In the genomic region with DNA sequence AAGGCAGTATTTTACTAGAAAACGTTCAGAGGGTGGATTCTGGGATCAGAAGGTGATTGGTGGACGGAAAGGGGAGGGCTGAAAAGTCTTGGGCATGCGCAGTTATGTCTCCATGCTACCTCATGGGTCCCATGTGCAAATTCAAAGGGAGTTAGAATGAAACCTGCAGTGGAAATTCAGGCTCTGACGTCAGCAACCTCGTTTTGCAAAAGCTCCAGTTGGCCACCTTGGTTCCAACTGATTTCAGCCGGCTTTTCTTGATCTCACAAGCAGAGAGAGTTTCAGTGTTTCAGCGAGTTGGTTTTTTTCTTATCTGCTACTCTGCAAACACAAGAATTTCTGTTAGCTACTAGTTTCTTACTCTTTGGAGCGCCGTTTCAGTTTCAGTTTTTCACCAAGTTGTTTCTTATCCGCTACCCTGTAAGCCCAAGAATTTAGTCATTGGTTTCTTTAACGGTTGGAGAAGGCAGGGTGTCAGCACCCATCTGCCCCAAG, we compare ENCODE assay signal across 1 cellular context.
TF ChIP-seq lines count a peak whose summit lies in the region.

No MANE protein-coding gene starts in this region.

TF ChIP-seq in HepG2, 621 proteins besides CTCF, POLR2A, EP300 and RAD21:
- TF ChIP-seq, protein P1, sequence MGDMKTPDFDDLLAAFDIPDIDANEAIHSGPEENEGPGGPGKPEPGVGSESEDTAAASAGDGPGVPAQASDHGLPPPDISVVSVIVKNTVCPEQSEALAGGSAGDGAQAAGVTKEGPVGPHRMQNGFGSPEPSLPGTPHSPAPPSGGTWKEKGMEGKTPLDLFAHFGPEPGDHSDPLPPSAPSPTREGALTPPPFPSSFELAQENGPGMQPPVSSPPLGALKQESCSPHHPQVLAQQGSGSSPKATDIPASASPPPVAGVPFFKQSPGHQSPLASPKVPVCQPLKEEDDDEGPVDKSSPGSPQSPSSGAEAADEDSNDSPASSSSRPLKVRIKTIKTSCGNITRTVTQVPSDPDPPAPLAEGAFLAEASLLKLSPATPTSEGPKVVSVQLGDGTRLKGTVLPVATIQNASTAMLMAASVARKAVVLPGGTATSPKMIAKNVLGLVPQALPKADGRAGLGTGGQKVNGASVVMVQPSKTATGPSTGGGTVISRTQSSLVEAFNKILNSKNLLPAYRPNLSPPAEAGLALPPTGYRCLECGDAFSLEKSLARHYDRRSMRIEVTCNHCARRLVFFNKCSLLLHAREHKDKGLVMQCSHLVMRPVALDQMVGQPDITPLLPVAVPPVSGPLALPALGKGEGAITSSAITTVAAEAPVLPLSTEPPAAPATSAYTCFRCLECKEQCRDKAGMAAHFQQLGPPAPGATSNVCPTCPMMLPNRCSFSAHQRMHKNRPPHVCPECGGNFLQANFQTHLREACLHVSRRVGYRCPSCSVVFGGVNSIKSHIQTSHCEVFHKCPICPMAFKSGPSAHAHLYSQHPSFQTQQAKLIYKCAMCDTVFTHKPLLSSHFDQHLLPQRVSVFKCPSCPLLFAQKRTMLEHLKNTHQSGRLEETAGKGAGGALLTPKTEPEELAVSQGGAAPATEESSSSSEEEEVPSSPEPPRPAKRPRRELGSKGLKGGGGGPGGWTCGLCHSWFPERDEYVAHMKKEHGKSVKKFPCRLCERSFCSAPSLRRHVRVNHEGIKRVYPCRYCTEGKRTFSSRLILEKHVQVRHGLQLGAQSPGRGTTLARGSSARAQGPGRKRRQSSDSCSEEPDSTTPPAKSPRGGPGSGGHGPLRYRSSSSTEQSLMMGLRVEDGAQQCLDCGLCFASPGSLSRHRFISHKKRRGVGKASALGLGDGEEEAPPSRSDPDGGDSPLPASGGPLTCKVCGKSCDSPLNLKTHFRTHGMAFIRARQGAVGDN (CRISPR knock-in tag; IDR thresholded peaks at IDR 0.05), result no peak
- no peak for TF ChIP-seq ZNF83 (CRISPR knock-in tag; IDR thresholded peaks at IDR 0.05; ENCODE audit: borderline replicate concordance)
- peak; percentile 86 for TF ChIP-seq CREB1 (IDR thresholded peaks at IDR 0.05)
- TF ChIP-seq CREB1 (CRISPR knock-in tag; IDR thresholded peaks at IDR 0.05), result no peak
- TF ChIP-seq ISL2 (CRISPR knock-in tag; IDR thresholded peaks at IDR 0.05), result no peak
- TF ChIP-seq, protein P2, sequence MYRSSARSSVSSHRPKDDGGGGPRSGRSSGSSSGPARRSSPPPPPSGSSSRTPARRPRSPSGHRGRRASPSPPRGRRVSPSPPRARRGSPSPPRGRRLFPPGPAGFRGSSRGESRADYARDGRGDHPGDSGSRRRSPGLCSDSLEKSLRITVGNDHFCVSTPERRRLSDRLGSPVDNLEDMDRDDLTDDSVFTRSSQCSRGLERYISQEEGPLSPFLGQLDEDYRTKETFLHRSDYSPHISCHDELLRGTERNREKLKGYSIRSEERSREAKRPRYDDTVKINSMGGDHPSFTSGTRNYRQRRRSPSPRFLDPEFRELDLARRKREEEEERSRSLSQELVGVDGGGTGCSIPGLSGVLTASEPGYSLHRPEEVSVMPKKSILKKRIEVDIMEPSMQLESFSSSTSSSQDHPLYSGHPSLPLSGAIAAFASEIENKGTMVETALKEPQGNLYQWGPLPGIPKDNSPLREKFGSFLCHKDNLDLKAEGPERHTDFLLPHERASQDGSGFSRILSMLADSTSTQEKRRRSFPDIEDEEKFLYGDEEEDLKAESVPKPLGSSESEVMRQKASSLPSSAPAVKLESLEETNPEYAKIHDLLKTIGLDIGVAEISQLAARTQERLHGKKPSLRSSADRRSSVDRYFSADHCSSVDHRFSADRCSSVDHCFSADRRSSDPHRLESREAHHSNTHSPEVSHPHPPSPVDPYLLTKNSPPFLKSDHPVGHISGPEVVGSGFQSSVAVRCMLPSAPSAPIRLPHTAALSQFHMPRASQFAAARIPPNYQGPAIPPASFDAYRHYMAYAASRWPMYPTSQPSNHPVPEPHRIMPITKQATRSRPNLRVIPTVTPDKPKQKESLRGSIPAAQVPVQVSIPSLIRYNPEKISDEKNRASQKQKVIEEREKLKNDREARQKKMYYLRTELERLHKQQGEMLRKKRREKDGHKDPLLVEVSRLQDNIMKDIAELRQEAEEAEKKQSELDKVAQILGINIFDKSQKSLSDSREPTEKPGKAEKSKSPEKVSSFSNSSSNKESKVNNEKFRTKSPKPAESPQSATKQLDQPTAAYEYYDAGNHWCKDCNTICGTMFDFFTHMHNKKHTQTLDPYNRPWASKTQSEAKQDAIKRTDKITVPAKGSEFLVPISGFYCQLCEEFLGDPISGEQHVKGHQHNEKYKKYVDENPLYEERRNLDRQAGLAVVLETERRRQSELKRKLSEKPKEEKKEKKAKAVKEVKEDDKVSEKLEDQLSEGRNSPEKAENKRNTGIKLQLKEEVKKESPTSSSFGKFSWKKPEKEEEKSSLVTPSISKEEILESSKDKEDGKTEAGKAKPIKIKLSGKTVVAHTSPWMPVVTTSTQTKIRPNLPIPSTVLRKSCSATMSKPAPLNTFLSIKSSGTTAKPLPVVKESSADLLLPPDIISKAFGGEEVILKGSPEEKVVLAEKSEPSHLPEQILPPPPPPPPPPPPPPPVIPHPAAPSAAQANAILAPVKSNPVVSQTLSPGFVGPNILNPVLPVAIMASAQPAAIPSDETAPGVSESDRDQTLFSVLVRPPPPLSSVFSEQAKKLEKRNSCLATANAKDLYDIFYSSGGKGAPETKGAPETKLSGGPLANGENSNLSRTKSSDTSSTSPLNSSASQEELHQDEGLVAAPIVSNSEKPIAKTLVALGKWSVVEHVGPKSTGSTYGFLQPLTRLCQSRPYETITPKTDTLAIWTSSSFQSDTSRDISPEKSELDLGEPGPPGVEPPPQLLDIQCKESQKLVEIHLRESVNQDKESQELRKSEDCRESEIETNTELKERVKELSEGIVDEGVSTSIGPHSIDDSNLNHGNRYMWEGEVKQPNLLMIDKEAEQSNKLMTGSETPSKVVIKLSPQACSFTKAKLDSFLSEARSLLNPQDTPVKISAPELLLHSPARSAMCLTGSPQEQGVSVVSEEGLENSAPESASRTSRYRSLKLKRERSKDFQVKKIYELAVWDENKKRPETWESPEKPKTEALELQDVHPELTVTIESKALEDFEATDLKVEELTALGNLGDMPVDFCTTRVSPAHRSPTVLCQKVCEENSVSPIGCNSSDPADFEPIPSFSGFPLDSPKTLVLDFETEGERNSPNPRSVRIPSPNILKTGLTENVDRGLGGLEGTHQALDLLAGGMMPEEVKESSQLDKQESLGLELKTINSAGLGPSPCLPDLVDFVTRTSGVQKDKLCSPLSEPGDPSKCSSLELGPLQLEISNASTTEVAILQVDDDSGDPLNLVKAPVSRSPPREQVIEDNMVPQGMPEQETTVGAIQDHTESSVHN (CRISPR knock-in tag; IDR thresholded peaks at IDR 0.05), result no peak
- TF ChIP-seq SRSF9 (IDR thresholded peaks at IDR 0.05; ENCODE audit: borderline replicate concordance, insufficient read depth, low read depth, low read length, poor library complexity, severe bottlenecking), result no peak
